8 cellular contexts compared by ENCODE assay signal in the genomic region with DNA sequence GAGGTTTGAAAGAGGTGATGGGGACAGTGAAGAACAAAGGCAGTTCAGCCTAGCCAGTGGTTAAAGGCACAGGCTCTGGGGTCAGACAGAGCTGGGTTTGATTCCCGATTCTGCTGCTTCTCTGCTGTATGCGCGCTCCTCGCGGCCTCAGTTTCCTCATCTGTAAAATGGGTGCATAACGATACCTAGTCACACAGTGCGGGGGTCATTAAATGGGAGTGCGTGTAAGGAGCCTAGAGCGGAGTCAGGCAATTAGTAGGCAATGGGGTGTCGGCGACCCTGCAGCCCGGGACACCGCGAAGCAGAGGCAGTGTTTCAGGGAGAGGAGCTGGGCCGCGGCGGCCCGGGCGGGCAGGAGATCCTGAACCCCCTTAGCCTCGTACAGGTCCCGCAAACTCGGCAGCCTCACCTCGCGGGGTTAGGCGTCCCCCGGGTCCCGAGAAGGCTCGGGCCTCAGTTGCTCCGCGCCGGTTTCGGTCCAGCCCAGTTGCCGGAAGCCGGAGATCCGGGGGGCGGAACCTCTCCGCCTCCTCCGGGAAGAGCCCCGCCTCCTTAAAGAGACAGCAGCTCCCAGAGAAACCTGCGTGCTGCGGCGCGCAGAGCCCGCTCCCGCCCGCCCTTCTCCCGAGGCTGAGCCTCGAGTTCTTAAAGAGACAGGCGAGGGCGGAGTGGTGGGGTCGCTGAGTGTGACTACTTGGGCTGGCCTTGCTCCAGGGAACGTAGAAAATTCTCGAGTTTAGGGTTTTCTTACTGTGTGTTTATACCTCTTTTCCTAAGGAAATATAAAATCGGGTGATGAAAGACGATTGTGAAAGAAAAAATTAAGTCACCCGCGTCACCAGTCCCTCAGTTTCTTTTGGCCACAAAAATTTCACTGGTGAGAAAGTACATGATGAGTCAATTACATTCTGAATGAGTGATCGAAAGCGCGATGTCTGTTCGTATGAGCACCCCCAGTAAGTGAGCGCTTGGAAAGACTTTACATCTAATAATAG. TPM values are rescaled to one million over a fixed set of nuclear protein-coding genes. Genes with fewer than 3 reads are reported as not detected.
A peak's percentile ranks its signal among the peaks of the same experiment; 100 is the strongest.
DNase-seq lines count a peak whose midpoint lies in the region; TF ChIP-seq lines count a peak whose summit lies in the region.

A gene (minus strand): TSS at position 494 of the 995 bp plus-strand sequence. CDS start 860 bp downstream, outside the sequence.

- no peak within 1 kb of the TSS for H3K27ac Mint-ChIP-seq in nephron progenitor cell
- H3K27ac Mint-ChIP-seq in stimulated activated naive CD8-positive, alpha-beta T cell treated with anti-CD3 and anti-CD28 coated beads, Interleukin-15, Interleukin-2, amounts not matched to agents 100 ng/mL and 50 ng/mL, for 24 hours, result peak within 1 kb of the TSS; percentile 98

- peaks cover 40% of the 10 kb centered on the region for H3K4me1 Mint-ChIP-seq in nephron progenitor cell
- peaks cover 51% of the 10 kb centered on the region for H3K4me1 Mint-ChIP-seq in stimulated activated naive CD8-positive, alpha-beta T cell treated with anti-CD3 and anti-CD28 coated beads, Interleukin-15, Interleukin-2, amounts not matched to agents 100 ng/mL and 50 ng/mL, for 24 hours (ENCODE audit: low read depth)

- no peak for TF ChIP-seq CTCF in nephron progenitor cell (IDR thresholded peaks at IDR 0.05)

- H3K36me3 Mint-ChIP-seq in nephron progenitor cell (ENCODE audit: low read depth), result peaks cover 4% of the 10 kb centered on the region
- H3K36me3 Mint-ChIP-seq in stimulated activated naive CD8-positive, alpha-beta T cell treated with anti-CD3 and anti-CD28 coated beads, Interleukin-15, Interleukin-2, amounts not matched to agents 100 ng/mL and 50 ng/mL, for 24 hours (ENCODE audit: low read depth), result peaks cover 12% of the 10 kb centered on the region

- H3K27me3 Mint-ChIP-seq in nephron progenitor cell (ENCODE audit: low read depth, poor library complexity), result peaks cover 4% of the 10 kb centered on the region
- H3K27me3 Mint-ChIP-seq in stimulated activated naive CD8-positive, alpha-beta T cell treated with anti-CD3 and anti-CD28 coated beads, Interleukin-15, Interleukin-2, amounts not matched to agents 100 ng/mL and 50 ng/mL, for 24 hours, result peaks cover 2% of the 10 kb centered on the region

- peak within 1 kb of the TSS; percentile 95 for H3K4me3 Mint-ChIP-seq in nephron progenitor cell
- H3K4me3 Mint-ChIP-seq in stimulated activated naive CD8-positive, alpha-beta T cell treated with anti-CD3 and anti-CD28 coated beads, Interleukin-15, Interleukin-2, amounts not matched to agents 100 ng/mL and 50 ng/mL, for 24 hours, result peak within 1 kb of the TSS; percentile 98

- peak; percentile 92 for DNase-seq in ELR (ENCODE audit: low read depth)
- DNase-seq in H4 (ENCODE audit: low spot score), result peak; percentile 80
- peak; percentile 89 for DNase-seq in LoVo (ENCODE audit: low spot score)
- peak; percentile 75 to 92 for DNase-seq in SHP77 (lab: John Stamatoyannopoulos, UW)
- DNase-seq in activated gamma-delta T cell (lab: John Stamatoyannopoulos, UW), result peak; percentile 68
- DNase-seq in fibroblast of the conjunctiva (ENCODE audit: low read depth), result peak; percentile 76
- peak; percentile 84 for DNase-seq in nephron progenitor cell

- no peaks in the 10 kb centered on the region for H3K9me3 Mint-ChIP-seq in nephron progenitor cell
- H3K9me3 Mint-ChIP-seq in stimulated activated naive CD8-positive, alpha-beta T cell treated with anti-CD3 and anti-CD28 coated beads, Interleukin-15, Interleukin-2, amounts not matched to agents 100 ng/mL and 50 ng/mL, for 24 hours, result no peaks in the 10 kb centered on the region

RNA-seq across cellular contexts. Expression of the gene that starts here (rescaled TPM):
- 45.0 and 53.8 TPM in 2 replicates for total RNA-seq in H4 (2014; rRNA removed; shearing (Covaris generic))

Comparison
In these comparisons a context has a peak if more than half of its experiments do, and no peak if none do; other contexts are left out.
1. Peak in every context shown above with its lines: DNase-seq.